34 cellular contexts compared by ENCODE assay signal in genomic region chr1:95124342-95124741, GRCh38. TPM values are rescaled to one million over a fixed set of nuclear protein-coding genes. Genes with fewer than 3 reads are reported as not detected.
"Had no signal": no experiment of that assay in that cellular context is flagged by ENCODE, and none has a peak within 500 bp of the region (broad histone marks: within the 10 kb centered on the region; RNA-seq: fewer than 3 reads in every experiment).

No MANE protein-coding gene starts in this region.

- H3K36me3 ChIP-seq: adrenal gland, ascending aorta, brain microvascular endothelial cell, breast epithelium, cardiac muscle cell had no signal

- H3K27me3 ChIP-seq: adrenal gland, ascending aorta, body of pancreas, breast epithelium, cardiac muscle cell had no signal

- H3K9me3 ChIP-seq: adrenal gland, ascending aorta, body of pancreas, breast epithelium had no signal

- H3K4me1 ChIP-seq: ascending aorta, breast epithelium had no signal

- H3K27ac ChIP-seq: adrenal gland, ascending aorta, body of pancreas, brain microvascular endothelial cell, breast epithelium, cardiac muscle cell had no signal

- ATAC-seq: activated naive CD4-positive, alpha-beta T cell treated with anti-CD3 and anti-CD28 coated beads, Interleukin-2, amount 50 U/mL, for 72 hours; activated naive CD8-positive, alpha-beta T cell treated with anti-CD3 and anti-CD28 coated beads, Interleukin-2, amount 50 U/mL, for 24 hours; activated T-cell treated with anti-CD3 and anti-CD28 coated beads, Interleukin-2, amount 50 U/mL, for 4 hours; activated T-cell treated with anti-CD3 and anti-CD28 coated beads, Interleukin-2, amount 50 U/mL, for 72 hours; activated T-helper 17 cell treated with anti-CD3 and anti-CD28 coated beads, Interleukin-2, amount 50 U/mL, for 72 hours; body of pancreas had no signal

- DNase-seq: activated effector memory CD4-positive, alpha-beta T cell treated with anti-CD3 and anti-CD28 coated beads, Interleukin-2, amount 50 U/mL, for 16 hours; activated effector memory CD4-positive, alpha-beta T cell treated with Interleukin-2 at 50 U/mL for 16 hours; activated gamma-delta T cell; activated gamma-delta T cell treated with Interleukin-2 at 50 U/mL for 16 hours; activated naive CD4-positive, alpha-beta T cell; activated naive CD4-positive, alpha-beta T cell treated with anti-CD3 and anti-CD28 coated beads for 36 hours; activated naive CD4-positive, alpha-beta T cell treated with anti-CD3 and anti-CD28 coated beads, Interleukin-2, amount 10 ng/mL, durations not matched to agents 7 days and 5 days; activated naive CD4-positive, alpha-beta T cell treated with anti-CD3 and anti-CD28 coated beads, Interleukin-2, amount 50 U/mL, for 16 hours; activated naive CD4-positive, alpha-beta T cell treated with Interleukin-2 at 50 U/mL for 16 hours; activated naive CD8-positive, alpha-beta T cell treated with anti-CD3 and anti-CD28 coated beads for 36 hours; activated naive CD8-positive, alpha-beta T cell treated with anti-CD3 and anti-CD28 coated beads, Interleukin-2, amount 10 ng/mL, durations not matched to agents 7 days and 5 days; activated naive CD8-positive, alpha-beta T cell treated with anti-CD3 and anti-CD28 coated beads, Interleukin-2, amount 50 U/mL, for 24 hours; activated T-cell treated with anti-CD3 and anti-CD28 coated beads, Interleukin-2, amount 50 U/mL, for 1 hour; activated T-cell treated with anti-CD3 and anti-CD28 coated beads, Interleukin-2, amount 50 U/mL, for 24 hours; activated T-cell treated with anti-CD3 and anti-CD28 coated beads, Interleukin-2, amount 50 U/mL, for 4 hours; activated T-cell treated with anti-CD3 and anti-CD28 coated beads, Interleukin-2, amount 50 U/mL, for 48 hours; activated T-cell treated with anti-CD3 and anti-CD28 coated beads, Interleukin-2, amount 50 U/mL, for 72 hours; adrenal gland; amniotic stem cell; amygdala; anterior cingulate cortex; aorta; body of pancreas; brain microvascular endothelial cell; caudate nucleus; central memory CD4-positive, alpha-beta T cell; cerebellar nuclear complex had no signal

- H3K4me3 ChIP-seq: adrenal gland, ascending aorta, body of pancreas, breast epithelium, cardiac muscle cell had no signal

RNA-seq across cellular contexts. Expression of gene TLCD4, which starts 7.2 kb away (rescaled TPM):
- total RNA-seq: activated T-helper 1 cell treated with anti-CD3 and anti-CD28 coated beads, Interleukin-12 subunit alpha, Interleukin-12 subunit beta, Interleukin-2, Interleukin-4 antibody, amounts not matched to agents 30 ng/mL and 10 ng/mL and 1 ng/mL, durations not matched to agents 14 hours and 24 hours and 36 hours; activated T-helper 2 cell treated with anti-CD3 and anti-CD28 coated beads, Interferon-gamma antibody, Interleukin-2, Interleukin-4, amounts not matched to agents 10 μg/mL and 5 μg/mL and 100 μg/mL, durations not matched to agents 14 hours and 24 hours and 36 hours had no signal

RNA-seq across cellular contexts. Expression of gene ALG14, which starts 51.6 kb away (rescaled TPM):
- total RNA-seq: ascending aorta had no signal
